21 cellular contexts compared by ENCODE assay signal in genomic region chr7:58086461-58086860, GRCh38.
"Had no signal": no experiment of that assay in that cellular context is flagged by ENCODE, and none has a peak within 500 bp of the region (broad histone marks: within the 10 kb centered on the region; RNA-seq: fewer than 3 reads in every experiment).

No MANE protein-coding gene starts in this region.

- ATAC-seq: foreskin keratinocyte; gastroesophageal sphincter; heart right ventricle; left lung; lower lobe of right lung; naive thymus-derived CD8-positive, alpha-beta T cell; pancreas; sciatic nerve; stimulated activated memory B cell treated with anti-CD40 and anti-IgM and Interleukin-4, amounts not matched to agents 10 μg/mL and 1 μg/mL and 100 μg/mL, for 72 hours; stimulated activated naive CD8-positive, alpha-beta T cell treated with anti-CD3 and anti-CD28 coated beads, Interleukin-15, Interleukin-2, amounts not matched to agents 100 U/mL and 50 U/mL, for 24 hours had no signal

- H3K27me3 ChIP-seq: foreskin keratinocyte, gastroesophageal sphincter, heart right ventricle, left lung, pancreas, tibial nerve, upper lobe of left lung, uterus had no signal

- H3K9me3 ChIP-seq: lower lobe of right lung, neutrophil, pancreas, thoracic aorta had no signal

- H3K27ac ChIP-seq: coronary artery, esophagus muscularis mucosa, foreskin keratinocyte, gastroesophageal sphincter, heart right ventricle, left lung, lower lobe of right lung, neutrophil, pancreas, thoracic aorta, tibial nerve, upper lobe of left lung, uterus had no signal

- H3K4me3 ChIP-seq: coronary artery, esophagus muscularis mucosa, gastroesophageal sphincter, heart right ventricle, left lung, lower lobe of right lung, pancreas, thoracic aorta, tibial nerve, upper lobe of left lung, uterus had no signal

- H3K36me3 ChIP-seq: esophagus muscularis mucosa, gastroesophageal sphincter, heart right ventricle, left lung, lower lobe of right lung, neutrophil, pancreas, thoracic aorta, tibial nerve, upper lobe of left lung, uterus had no signal

- DNase-seq: dermis blood vessel endothelial cell; effector memory CD4-positive, alpha-beta T cell; foreskin keratinocyte; heart right ventricle; hippocampal formation; lower lobe of right lung; naive thymus-derived CD8-positive, alpha-beta T cell; stimulated activated CD4-positive, alpha-beta T cell treated with anti-CD3 and anti-CD28 coated beads, Interleukin-4, amount 100 ng/mL, for 4 hours; stimulated activated naive CD8-positive, alpha-beta T cell treated with anti-CD3 and anti-CD28 coated beads, Interleukin-15, Interleukin-2, amounts not matched to agents 100 U/mL and 50 U/mL, for 24 hours had no signal

- H3K4me1 ChIP-seq: esophagus muscularis mucosa, foreskin keratinocyte, gastroesophageal sphincter, heart right ventricle, left lung, lower lobe of right lung, pancreas, tibial nerve, upper lobe of left lung, uterus had no signal
